In genomic region chr2:131115752-131116151, GRCh38 we compare ENCODE assay signal across 14 cellular contexts. TPM values are rescaled to one million over a fixed set of nuclear protein-coding genes. Genes with fewer than 3 reads are reported as not detected.
DNase-seq lines count a peak whose midpoint lies in the region; ATAC-seq and TF ChIP-seq lines count a peak whose summit lies in the region.
"Had no signal": no experiment of that assay in that cellular context is flagged by ENCODE, and none has a peak within 500 bp of the region (broad histone marks: within the 10 kb centered on the region; RNA-seq: fewer than 3 reads in every experiment).

No MANE protein-coding gene starts in this region.

- H3K9ac ChIP-seq in smooth muscle cell (ENCODE audit: low read depth): no peak overlapping the region

- H3K9me3 Mint-ChIP-seq in stimulated activated naive CD8-positive, alpha-beta T cell treated with anti-CD3 and anti-CD28 coated beads, Interleukin-15, amount 100 ng/mL, for 72 hours: peaks cover 7 to 10% of the 10 kb centered on the region in 2 donors
- H3K9me3 Mint-ChIP-seq in activated naive CD8-positive, alpha-beta T cell treated with anti-CD3 and anti-CD28 coated beads, Interleukin-2, amount 10 ng/mL, durations not matched to agents 7 days and 5 days: peaks cover 6% of the 10 kb centered on the region

- H3K4me1 Mint-ChIP-seq in stimulated activated naive CD8-positive, alpha-beta T cell treated with anti-CD3 and anti-CD28 coated beads, Interleukin-15, amount 100 ng/mL, for 72 hours: peaks cover 72% of the 10 kb centered on the region
- peaks cover 23% of the 10 kb centered on the region for H3K4me1 Mint-ChIP-seq in activated naive CD8-positive, alpha-beta T cell treated with anti-CD3 and anti-CD28 coated beads, Interleukin-2, amount 10 ng/mL, durations not matched to agents 7 days and 5 days

- H3K4me3 ChIP-seq in smooth muscle cell: no peak overlapping the region
- H3K4me3 ChIP-seq in H7 (ENCODE audit: insufficient read depth, low read depth, low read length): no peak overlapping the region

- no peak overlapping the region for H2AFZ ChIP-seq in smooth muscle cell (ENCODE audit: low read depth)

- H3K79me2 ChIP-seq in smooth muscle cell (ENCODE audit: low read depth): peaks cover 99% of the 10 kb centered on the region

- H3K36me3 ChIP-seq in smooth muscle cell (ENCODE audit: low read depth): no peaks in the 10 kb centered on the region
- no peaks in the 10 kb centered on the region; the same call in 1 of the 2 replicates for H3K36me3 ChIP-seq in H7 (replicated peaks; ENCODE audit: control insufficient read depth, insufficient read depth, low read length)

- H3K36me3 Mint-ChIP-seq in activated naive CD8-positive, alpha-beta T cell treated with anti-CD3 and anti-CD28 coated beads, Interleukin-2, amount 10 ng/mL, durations not matched to agents 7 days and 5 days: peaks cover 42% of the 10 kb centered on the region

- no peaks in the 10 kb centered on the region for H3K27me3 Mint-ChIP-seq in stimulated activated naive CD8-positive, alpha-beta T cell treated with anti-CD3 and anti-CD28 coated beads, Interleukin-15, amount 100 ng/mL, for 72 hours
- no peaks in the 10 kb centered on the region for H3K27me3 Mint-ChIP-seq in activated naive CD8-positive, alpha-beta T cell treated with anti-CD3 and anti-CD28 coated beads, Interleukin-2, amount 10 ng/mL, durations not matched to agents 7 days and 5 days
- H3K27me3 Mint-ChIP-seq: B cell had no signal

- H3F3A ChIP-seq in smooth muscle cell (ENCODE audit: low read depth): no peaks in the 10 kb centered on the region

- no peaks in the 10 kb centered on the region for H3K9me3 ChIP-seq in smooth muscle cell (replicated peaks; ENCODE audit: low read depth)
- H3K9me3 ChIP-seq: Caco-2 had no signal

- H3K27ac Mint-ChIP-seq in stimulated activated naive CD8-positive, alpha-beta T cell treated with anti-CD3 and anti-CD28 coated beads, Interleukin-15, amount 100 ng/mL, for 72 hours: no peak overlapping the region
- no peak overlapping the region for H3K27ac Mint-ChIP-seq in activated naive CD8-positive, alpha-beta T cell treated with anti-CD3 and anti-CD28 coated beads, Interleukin-2, amount 10 ng/mL, durations not matched to agents 7 days and 5 days
- H3K27ac Mint-ChIP-seq: B cell had no signal

- peak overlapping the region; percentile 10 for H3K27ac ChIP-seq in smooth muscle cell (ENCODE audit: low read depth)

- POLR2A ChIA-PET in activated naive CD8-positive, alpha-beta T cell treated with anti-CD3 and anti-CD28 coated beads, Interleukin-2, amount 10 ng/mL, durations not matched to agents 7 days and 5 days (lab: Charles Lee): interaction anchor here (0.6 kb wide), 1 partner anchor 23 kb away, joined by 4 read pairs; no protein-coding TSS in a partner anchor

- H4K20me1 ChIP-seq in smooth muscle cell (ENCODE audit: low read depth): peaks cover 95% of the 10 kb centered on the region

- H3K4me1 ChIP-seq in smooth muscle cell (ENCODE audit: low read depth): no peaks in the 10 kb centered on the region

- no peak overlapping the region for H3K4me2 ChIP-seq in smooth muscle cell

- H3K27me3 ChIP-seq in smooth muscle cell (ENCODE audit: low read depth): no peaks in the 10 kb centered on the region
- no peaks in the 10 kb centered on the region for H3K27me3 ChIP-seq in H7 (ENCODE audit: control insufficient read depth, insufficient read depth, low read length)

- peak; percentile 49 for ATAC-seq in stimulated activated naive CD8-positive, alpha-beta T cell treated with anti-CD3 and anti-CD28 coated beads, Interleukin-15, Interleukin-2, amounts not matched to agents 100 U/mL and 50 U/mL, for 24 hours
- no peak for ATAC-seq in stimulated activated naive CD8-positive, alpha-beta T cell treated with anti-CD3 and anti-CD28 coated beads, Interleukin-15, amount 100 ng/mL, for 72 hours
- ATAC-seq in activated naive CD8-positive, alpha-beta T cell treated with anti-CD3 and anti-CD28 coated beads, Interleukin-2, amount 10 ng/mL, durations not matched to agents 7 days and 5 days (ENCODE audit: low read depth): peak; percentile 33
- ATAC-seq in HG02840 (IDR thresholded peaks at IDR 0.05; ENCODE audit: low FRiP score, unreplicated experiment): no peak

- TF ChIP-seq CTCF in smooth muscle cell (IDR thresholded peaks at IDR 0.05; ENCODE audit: borderline replicate concordance, insufficient read depth, poor library complexity, severe bottlenecking): no peak

- no peak for DNase-seq in stimulated activated naive CD8-positive, alpha-beta T cell treated with anti-CD3 and anti-CD28 coated beads, Interleukin-15, Interleukin-2, amounts not matched to agents 100 U/mL and 50 U/mL, for 24 hours
- no peak for DNase-seq in stimulated activated naive CD8-positive, alpha-beta T cell treated with anti-CD3 and anti-CD28 coated beads, Interleukin-15, amount 100 ng/mL, for 72 hours
- DNase-seq in SK-N-DZ (ENCODE audit: low spot score) (peak; percentile 14), smooth muscle cell (lab: John Stamatoyannopoulos, UW; ENCODE audit: unreplicated experiment) (no peak), H7 (no peak), COLO829 (ENCODE audit: low spot score) (no peak)
- no peak for DNase-seq in activated naive CD8-positive, alpha-beta T cell treated with anti-CD3 and anti-CD28 coated beads, Interleukin-2, amount 10 ng/mL, durations not matched to agents 7 days and 5 days
- DNase-seq: Caco-2, H9, NCI-H1417, NCI-H1930, NCI-H510A treated with DMSO at 0.1 percent for 48 hours had no signal

- no peak overlapping the region for H3K4me3 Mint-ChIP-seq in stimulated activated naive CD8-positive, alpha-beta T cell treated with anti-CD3 and anti-CD28 coated beads, Interleukin-15, amount 100 ng/mL, for 72 hours
- no peak overlapping the region for H3K4me3 Mint-ChIP-seq in activated naive CD8-positive, alpha-beta T cell treated with anti-CD3 and anti-CD28 coated beads, Interleukin-2, amount 10 ng/mL, durations not matched to agents 7 days and 5 days
- H3K4me3 Mint-ChIP-seq: B cell, H9 had no signal

RNA-seq across cellular contexts. Expression of gene PLEKHB2, which starts 10.6 kb away (rescaled TPM):
- 37.9 and 42.7 TPM in 2 replicates for polyA plus RNA-seq in SK-N-DZ (2014; cell fraction: cytosol; rRNA removed)
- 12.4 and 15.6 TPM in 2 replicates for polyA plus RNA-seq in SK-N-DZ (2014; cell fraction: nucleus; rRNA removed)
- total RNA-seq in activated naive CD8-positive, alpha-beta T cell treated with anti-CD3 and anti-CD28 coated beads, Interleukin-2, amount 10 ng/mL, durations not matched to agents 7 days and 5 days: 10 to 100 TPM; 54.2 to 55.9 TPM
- total RNA-seq in smooth muscle cell: 33.6 and 51.2 TPM in 2 replicates
- polyA plus RNA-seq in smooth muscle cell: 25.7 and 32.5 TPM in 2 replicates
- 82.4 and 89.1 TPM in 2 replicates for total RNA-seq in H7 (2014; rRNA removed; shearing (Covaris generic))

RNA-seq across cellular contexts. Expression of gene FAM168B, which starts 22.5 kb away (rescaled TPM):
- 120 and 144 TPM in 2 replicates for polyA plus RNA-seq in SK-N-DZ (2014; cell fraction: cytosol; rRNA removed)
- 74.9 and 80.1 TPM in 2 replicates for polyA plus RNA-seq in SK-N-DZ (2014; cell fraction: nucleus; rRNA removed)
- total RNA-seq in activated naive CD8-positive, alpha-beta T cell treated with anti-CD3 and anti-CD28 coated beads, Interleukin-2, amount 10 ng/mL, durations not matched to agents 7 days and 5 days: 10 to 100 TPM; 63.0 to 67.9 TPM
- total RNA-seq in smooth muscle cell: 113 and 117 TPM in 2 replicates
- polyA plus RNA-seq in smooth muscle cell: 46.6 and 54.1 TPM in 2 replicates
- 57.6 and 73.6 TPM in 2 replicates for total RNA-seq in H7 (2014; rRNA removed; shearing (Covaris generic))

Comparison
In these comparisons a context has a peak if more than half of its experiments do, and no peak if none do; other contexts are left out.
1. ATAC-seq: peak in stimulated activated naive CD8-positive, alpha-beta T cell treated with anti-CD3 and anti-CD28 coated beads, Interleukin-15, Interleukin-2, amounts not matched to agents 100 U/mL and 50 U/mL, for 24 hours (single experiment) and activated naive CD8-positive, alpha-beta T cell treated with anti-CD3 and anti-CD28 coated beads, Interleukin-2, amount 10 ng/mL, durations not matched to agents 7 days and 5 days (single experiment); none in stimulated activated naive CD8-positive, alpha-beta T cell treated with anti-CD3 and anti-CD28 coated beads, Interleukin-15, amount 100 ng/mL, for 72 hours (single experiment) and HG02840 (single experiment).